In the genomic region with DNA sequence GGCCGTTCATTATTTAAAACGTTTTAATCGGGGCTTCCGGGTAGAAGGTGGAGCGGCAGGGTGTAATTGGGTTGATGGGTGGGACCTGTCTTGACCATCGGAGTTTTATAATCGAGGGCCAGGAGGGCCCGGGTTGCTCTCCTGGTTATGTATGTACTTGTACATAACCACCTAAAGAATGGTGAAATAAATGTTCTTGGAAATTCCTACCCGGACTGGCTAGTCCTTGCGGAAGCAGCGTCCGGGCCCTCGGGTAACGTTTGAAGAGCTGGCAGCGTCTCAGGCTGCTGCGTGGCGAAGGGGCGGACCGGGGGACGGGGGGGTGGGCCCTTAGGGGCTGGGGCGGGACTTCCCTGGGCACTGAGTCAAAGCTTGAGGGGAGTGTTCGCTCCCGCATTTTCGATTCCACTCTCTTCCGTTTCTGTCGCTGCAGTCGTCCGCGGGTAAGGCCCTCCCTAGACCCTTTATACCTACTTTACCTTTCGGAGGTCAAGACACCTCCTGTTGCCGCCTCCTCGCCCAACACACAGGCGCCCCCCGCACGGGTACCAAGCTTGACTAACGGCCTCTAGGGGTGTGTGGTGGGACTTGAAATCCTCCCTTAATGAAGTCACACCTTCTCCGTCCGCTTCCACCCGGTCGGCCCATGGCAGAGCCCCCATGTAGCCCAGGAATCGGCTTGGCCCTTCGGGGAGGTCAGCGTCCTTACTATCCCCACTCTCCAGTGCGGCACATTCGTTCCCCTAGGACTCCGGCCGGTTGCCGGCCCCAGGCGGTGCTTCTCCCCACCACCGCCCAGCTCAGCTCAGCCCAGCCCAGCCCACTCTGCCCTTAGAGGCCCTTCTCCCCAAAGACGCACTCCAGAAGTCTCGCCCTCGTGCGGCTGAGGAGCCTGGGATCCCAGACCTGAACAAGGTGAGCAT, we compare ENCODE assay signal across 8 cellular contexts. TPM values are rescaled to one million over a fixed set of nuclear protein-coding genes. Genes with fewer than 3 reads are reported as not detected.
A peak's percentile ranks its signal among the peaks of the same experiment; 100 is the strongest.
DNase-seq lines count a peak whose midpoint lies in the region; ATAC-seq and TF ChIP-seq lines count a peak whose summit lies in the region.

A gene with protein sequence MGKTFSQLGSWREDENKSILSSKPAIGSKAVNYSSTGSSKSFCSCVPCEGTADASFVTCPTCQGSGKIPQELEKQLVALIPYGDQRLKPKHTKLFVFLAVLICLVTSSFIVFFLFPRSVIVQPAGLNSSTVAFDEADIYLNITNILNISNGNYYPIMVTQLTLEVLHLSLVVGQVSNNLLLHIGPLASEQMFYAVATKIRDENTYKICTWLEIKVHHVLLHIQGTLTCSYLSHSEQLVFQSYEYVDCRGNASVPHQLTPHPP (plus strand): TSS at position 396 of the 923 bp plus-strand sequence. CDS start 1,167 bp downstream, outside the sequence.

- H4K8ac ChIP-seq in neuronal stem cell (ENCODE audit: low read depth, low read length): peak within 1 kb of the TSS; percentile 45

- DNase-seq in NCI-H2171 treated with DMSO at 0.1 percent for 48 hours (lab: John Stamatoyannopoulos, UW): peak; percentile 8
- DNase-seq in NCI-H2171 (lab: John Stamatoyannopoulos, UW): no peak
- DNase-seq in OCI-M1 (lab: John Stamatoyannopoulos, UW): peak; percentile 86
- peak; percentile 69 for DNase-seq in activated effector memory CD4-positive, alpha-beta T cell treated with Interleukin-2 at 50 U/mL for 16 hours
- peak; percentile 87 to 95 for DNase-seq in foreskin fibroblast
- DNase-seq in neuronal stem cell (ENCODE audit: low spot score): peak; percentile 52
- peak; percentile 73 for DNase-seq in stromal cell of bone marrow (ENCODE audit: low read depth)

- no peak within 1 kb of the TSS for H2BK5ac ChIP-seq in neuronal stem cell (ENCODE audit: low read length)

- peak within 1 kb of the TSS; percentile 84 for H3K4me2 ChIP-seq in neuronal stem cell (ENCODE audit: insufficient read depth, low read length, poor library complexity, severe bottlenecking)

- peak within 1 kb of the TSS; percentile 26 for H3K9ac ChIP-seq in neuronal stem cell (ENCODE audit: low read depth, low read length, poor library complexity)

- peaks cover 0 to 2% of the 10 kb centered on the region in 2 donors for H3K4me1 ChIP-seq in neuronal stem cell (ENCODE audit: control insufficient read depth in 2 of 2, insufficient read depth in 1 of 2, low read depth in 1 of 2, low read length in 2 of 2)

- no peak within 1 kb of the TSS for H2BK120ac ChIP-seq in neuronal stem cell (ENCODE audit: low read depth, low read length)

- no peak within 1 kb of the TSS for H3K4ac ChIP-seq in neuronal stem cell (ENCODE audit: low read length)

- H3K4me3 ChIP-seq in foreskin fibroblast (ENCODE audit: low read depth in 1 of 2, low read length in 2 of 2) (peak within 1 kb of the TSS; percentile 65 to 74), neuronal stem cell (ENCODE audit: low read length in 2 of 2) (peak within 1 kb of the TSS in 1 of 2 donors; percentile 85)

- peak; percentile 59 for ATAC-seq in HG03095 (IDR thresholded peaks at IDR 0.05; ENCODE audit: unreplicated experiment)

- peaks cover 9 to 42% of the 10 kb centered on the region in 2 donors for H3K36me3 ChIP-seq in neuronal stem cell (replicated peaks in 1 of 2; ENCODE audit: control insufficient read depth in 2 of 2, insufficient read depth in 2 of 2, low read length in 2 of 2)

- peak within 1 kb of the TSS; percentile 65 for H2AK5ac ChIP-seq in neuronal stem cell (ENCODE audit: low read depth, low read length)

- H3K14ac ChIP-seq in neuronal stem cell (ENCODE audit: low read length): no peak within 1 kb of the TSS

- no peak within 1 kb of the TSS for H2AFZ ChIP-seq in neuronal stem cell (ENCODE audit: low read length)

- no peak within 1 kb of the TSS for H2BK12ac ChIP-seq in neuronal stem cell (ENCODE audit: low read length)

- H3K18ac ChIP-seq in neuronal stem cell (ENCODE audit: low read length): peak within 1 kb of the TSS; percentile 11

- TF ChIP-seq CTCF in foreskin fibroblast (IDR thresholded peaks at IDR 0.05; ENCODE audit: low read depth, low read length): peak; percentile 21

- H3K79me1 ChIP-seq in neuronal stem cell (ENCODE audit: low read depth, low read length): peaks cover 3% of the 10 kb centered on the region

- WGBS in neuronal stem cell (ENCODE audit: extremely low coverage in 2 of 2, insufficient read length in 2 of 2, insufficient replicate concordance in 1 of 2), 2 donors: no CpG with 5 or more reads among the region's 54 CpGs

- H4K91ac ChIP-seq in neuronal stem cell (ENCODE audit: low read depth, low read length, poor library complexity): no peak within 1 kb of the TSS

- no peak within 1 kb of the TSS for H3K27ac ChIP-seq in neuronal stem cell (replicated peaks; ENCODE audit: low read length)

- H3K27me3 ChIP-seq in neuronal stem cell (ENCODE audit: control insufficient read depth in 3 of 3, insufficient read depth in 3 of 3, low read depth in 1 of 3, low read length in 3 of 3): no peaks in the 10 kb centered on the region

- H2BK15ac ChIP-seq in neuronal stem cell (ENCODE audit: low read length): peak within 1 kb of the TSS; percentile 56

- peak within 1 kb of the TSS; percentile 1 for H3K23ac ChIP-seq in neuronal stem cell (ENCODE audit: low read depth, low read length, poor library complexity)

- H3K9me3 ChIP-seq in neuronal stem cell (replicated peaks in 1 of 2; ENCODE audit: control insufficient read depth in 2 of 2, insufficient read depth in 1 of 2, low read depth in 1 of 2, low read length in 2 of 2): no peaks in the 10 kb centered on the region

RNA-seq across cellular contexts. Expression of the gene that starts here (rescaled TPM):
- 1.3 TPM for polyA plus RNA-seq in neuronal stem cell (2013, experiment 1 of 2)
- polyA plus RNA-seq in neuronal stem cell (2013, experiment 2 of 2): 1.5 TPM
